Comparison of ENCODE assay signal across 1 cellular context in the genomic region with DNA sequence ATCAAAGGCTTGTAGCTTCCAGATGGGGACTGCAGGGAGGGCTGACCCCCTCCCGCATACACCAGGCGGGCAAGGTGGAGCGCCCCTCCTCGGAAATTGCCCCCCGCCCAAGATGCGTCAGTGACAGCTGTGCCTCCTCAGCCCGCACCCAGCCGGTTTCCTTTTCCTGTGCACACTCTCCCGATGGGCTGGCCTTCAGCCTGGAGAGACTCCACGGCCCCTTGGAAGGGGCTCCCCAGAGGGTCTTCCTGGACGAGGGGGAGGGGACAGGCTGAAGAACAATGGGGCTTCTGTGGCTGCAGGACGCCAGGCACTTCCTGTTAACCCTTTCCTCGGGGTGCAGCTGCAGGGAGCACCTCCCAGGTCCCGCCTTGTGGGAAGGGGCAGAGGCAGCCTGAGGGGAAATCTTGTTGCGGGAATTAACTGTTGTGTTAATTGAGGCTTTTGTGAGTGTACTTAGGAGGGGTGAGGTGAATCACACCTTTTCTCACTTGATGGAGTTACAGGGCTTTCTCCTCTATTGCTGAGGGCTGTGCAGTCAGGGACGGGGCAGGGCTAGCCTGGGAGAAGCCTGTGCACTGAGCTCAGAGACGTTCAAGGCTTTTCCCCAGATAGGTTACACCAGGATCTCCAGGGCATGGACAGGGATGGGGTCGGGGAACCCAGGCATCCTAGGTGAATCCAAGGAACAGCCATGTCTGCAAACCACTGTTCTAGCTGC.
TF ChIP-seq lines count a peak whose summit lies in the region.

No MANE protein-coding gene starts in this region.

TF ChIP-seq in A549, 52 proteins besides CTCF, POLR2A, EP300 and RAD21 (continued from another document):
- TF ChIP-seq, protein P1, sequence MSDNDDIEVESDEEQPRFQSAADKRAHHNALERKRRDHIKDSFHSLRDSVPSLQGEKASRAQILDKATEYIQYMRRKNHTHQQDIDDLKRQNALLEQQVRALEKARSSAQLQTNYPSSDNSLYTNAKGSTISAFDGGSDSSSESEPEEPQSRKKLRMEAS (IDR thresholded peaks at IDR 0.05): peak; percentile 78
- TF ChIP-seq PBX3 (IDR thresholded peaks at IDR 0.05): no peak
- peak; percentile 11; the same call in 1 of the 2 replicates for TF ChIP-seq ZSCAN20 (CRISPR knock-in tag; IDR thresholded peaks at IDR 0.05)
- no peak for TF ChIP-seq NR3C1 (IDR thresholded peaks at IDR 0.05)
- TF ChIP-seq FOSB (CRISPR knock-in tag; IDR thresholded peaks at IDR 0.05): no peak
- TF ChIP-seq FOSL2 (IDR thresholded peaks at IDR 0.05): 0 out of 2 replicates have a peak, but pooled peaks have one; percentile 5
- TF ChIP-seq FOSL2 (CRISPR knock-in tag; IDR thresholded peaks at IDR 0.05): peak; percentile 44
- TF ChIP-seq ATOH8 (CRISPR knock-in tag; IDR thresholded peaks at IDR 0.05; ENCODE audit: low read depth): peak; percentile 73; the same call in 1 of the 2 replicates
- TF ChIP-seq POLR2AphosphoS2 (conservative IDR thresholded peaks at IDR 0.05; ENCODE audit: low read length): no peak
- TF ChIP-seq EHF (CRISPR knock-in tag; IDR thresholded peaks at IDR 0.05): peak; percentile 63; the same call in 1 of the 2 replicates
- TF ChIP-seq HOXB13 (CRISPR knock-in tag; IDR thresholded peaks at IDR 0.05; ENCODE audit: low read depth): no peak
- no peak for TF ChIP-seq CBX8 (IDR thresholded peaks at IDR 0.05)
